28 cellular contexts compared by ENCODE assay signal in the genomic region with DNA sequence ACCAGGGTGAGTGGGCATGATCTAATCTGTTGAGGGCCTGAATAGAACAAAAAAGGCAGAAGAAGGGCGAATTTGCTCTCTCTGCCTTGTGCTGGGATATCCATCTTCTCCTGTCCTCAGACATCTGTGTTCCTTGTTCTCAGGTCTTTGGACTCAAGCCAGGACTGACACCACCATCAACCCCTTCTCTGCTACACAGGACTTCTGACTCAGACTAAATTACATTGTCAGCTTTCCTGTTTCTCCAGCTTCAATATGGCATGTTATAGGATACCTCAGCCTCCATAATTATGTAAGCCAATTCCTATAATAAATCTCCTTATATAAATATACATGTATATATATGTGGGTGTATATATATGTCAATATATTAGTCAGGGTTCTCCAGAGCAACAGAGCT. TPM values are rescaled to one million over a fixed set of nuclear protein-coding genes. Genes with fewer than 3 reads are reported as not detected.
A peak's percentile ranks its signal among the peaks of the same experiment; 100 is the strongest.
DNase-seq lines count a peak whose midpoint lies in the region; TF ChIP-seq lines count a peak whose summit lies in the region.
"Had no signal": no experiment of that assay in that cellular context is flagged by ENCODE, and none has a peak within 500 bp of the region (broad histone marks: within the 10 kb centered on the region; RNA-seq: fewer than 3 reads in every experiment).

No MANE protein-coding gene starts in this region.

- no peaks in the 10 kb centered on the region for H3K79me2 ChIP-seq in neural cell (replicated peaks; ENCODE audit: insufficient read depth, low read length)

- H4K20me1 ChIP-seq in neural cell (ENCODE audit: insufficient read depth): no peaks in the 10 kb centered on the region

- peaks cover 4% of the 10 kb centered on the region for H3K9me3 ChIP-seq in neural cell (ENCODE audit: low read length)
- H3K9me3 ChIP-seq: A549, pancreas, thoracic aorta, vagina had no signal

- peak overlapping the region; percentile 59 for H3K27ac ChIP-seq in neural cell (ENCODE audit: low read length)
- H3K27ac ChIP-seq: A549, pancreas, thoracic aorta, vagina had no signal

- TF ChIP-seq CTCF in astrocyte of the spinal cord (IDR thresholded peaks at IDR 0.05; ENCODE audit: low read depth, low read length) (no peak), neural cell (IDR thresholded peaks at IDR 0.05; ENCODE audit: poor library complexity, severe bottlenecking) (no peak)

- H3K9me2 ChIP-seq in neural cell (ENCODE audit: insufficient read depth, low read length): no peaks in the 10 kb centered on the region

- TF ChIP-seq EP300 in neural cell (conservative IDR thresholded peaks at IDR 0.05; ENCODE audit: poor library complexity, severe bottlenecking): no peak

- no peak overlapping the region for H2AFZ ChIP-seq in neural cell (ENCODE audit: low read depth, low read length)

- no peak for TF ChIP-seq RAD21 in neural cell (conservative IDR thresholded peaks at IDR 0.05)

- no peak overlapping the region for H3K9ac ChIP-seq in neural cell (ENCODE audit: low read length)

- DNase-seq in NCI-H2227 (lab: John Stamatoyannopoulos, UW; ENCODE audit: unreplicated experiment): peak; percentile 27
- no peak for DNase-seq in NCI-H2227 treated with DMSO at 0.1 percent for 48 hours (lab: John Stamatoyannopoulos, UW)
- DNase-seq in NCI-H446 (lab: John Stamatoyannopoulos, UW): peak; percentile 20 to 86
- DNase-seq in astrocyte of the spinal cord (ENCODE audit: low read depth, low spot score): peak; percentile 23
- DNase-seq in cortex of kidney (lab: John Stamatoyannopoulos, UW): no peak
- no peak for DNase-seq in effector CD4-positive, alpha-beta T cell
- DNase-seq in G401 (ENCODE audit: low spot score): no peak
- DNase-seq: activated CD8-positive, alpha-beta memory T cell treated with anti-CD3 and anti-CD28 coated beads, Interleukin-2, amount 50 U/mL, for 48 hours; aorta; foreskin fibroblast; GOT3; hypothalamus; KG1; left ventricle myocardium superior; MV-4-11; NCI-H526; pancreas; right cardiac atrium; stimulated activated naive CD8-positive, alpha-beta T cell treated with anti-CD3 and anti-CD28 coated beads, Interleukin-15, Interleukin-2, amounts not matched to agents 100 U/mL and 50 U/mL, for 24 hours; T-helper 9 cell had no signal

- H3K36me3 ChIP-seq in neural cell (ENCODE audit: insufficient read depth, low read length): no peaks in the 10 kb centered on the region
- H3K36me3 ChIP-seq: pancreas, thoracic aorta, vagina had no signal

- in situ Hi-C loops in astrocyte of the spinal cord (cut with HindIII; ENCODE audit: low sequenced_read_pairs) (no loop called here), G401 (cut with HindIII; ENCODE audit: low sequenced_read_pairs) (no loop called here)

- H3F3A ChIP-seq in neural cell (ENCODE audit: insufficient read depth, low read length, poor library complexity, severe bottlenecking): no peaks in the 10 kb centered on the region

- H3K4me2 ChIP-seq in neural cell (ENCODE audit: low read length): no peak overlapping the region
- H3K4me2 ChIP-seq: A549 had no signal

- H3K4me3 ChIP-seq in astrocyte of the spinal cord (ENCODE audit: low read depth, low read length): no peak overlapping the region
- no peak overlapping the region for H3K4me3 ChIP-seq in neural cell (ENCODE audit: low read length)
- H3K4me3 ChIP-seq: A549, pancreas, thoracic aorta, vagina had no signal

- H3K27me3 ChIP-seq in neural cell (ENCODE audit: insufficient read depth, low read depth, low read length): no peaks in the 10 kb centered on the region
- H3K27me3 ChIP-seq: vagina had no signal

TF ChIP-seq in neural cell, 6 proteins besides CTCF, POLR2A, EP300 and RAD21:
- TF ChIP-seq SMC3 (conservative IDR thresholded peaks at IDR 0.05; ENCODE audit: poor library complexity): no peak
- TF ChIP-seq MXI1 (conservative IDR thresholded peaks at IDR 0.05; ENCODE audit: poor library complexity, severe bottlenecking): no peak
- TF ChIP-seq POLR2AphosphoS5 (IDR thresholded peaks at IDR 0.05): no peak
- no peak for TF ChIP-seq REST (IDR thresholded peaks at IDR 0.05; ENCODE audit: borderline replicate concordance)
- TF ChIP-seq EZH2 (IDR thresholded peaks at IDR 0.05; ENCODE audit: borderline replicate concordance, insufficient read depth, low read length, poor library complexity, severe bottlenecking): no peak

RNA-seq across cellular contexts. Expression of gene SLCO6A1, which starts 40.8 kb away (rescaled TPM):
- polyA plus RNA-seq in neural cell: not detected in 2 replicates
- not detected in 2 replicates for polyA minus RNA-seq in neural cell
- total RNA-seq in G401 (2014; rRNA removed; shearing (Covaris generic)): not detected in 2 replicates
- total RNA-seq: activated naive CD4-positive, alpha-beta T cell treated with anti-CD3 and anti-CD28 coated beads, Interleukin-2, amount 50 U/mL, for 72 hours; activated T-helper 17 cell treated with anti-CD3 and anti-CD28 coated beads, Interleukin-2, amount 50 U/mL, for 72 hours; epithelial cell of proximal tubule; left ventricle myocardium superior; pancreas; right cardiac atrium; thoracic aorta; vagina had no signal
- polyA plus RNA-seq: A549, aorta, BJ, pancreas, right cardiac atrium had no signal

Comparison
In these comparisons a context has a peak if more than half of its experiments do, and no peak if none do; other contexts are left out.
1. DNase-seq: peak in NCI-H2227 (single experiment), NCI-H446 (2 of 2) and astrocyte of the spinal cord (single experiment); none in NCI-H2227 treated with DMSO at 0.1 percent for 48 hours (single experiment), cortex of kidney (single experiment), effector CD4-positive, alpha-beta T cell (single experiment) and G401 (single experiment).